ENCODE assay signal across 16 cellular contexts in the genomic region with DNA sequence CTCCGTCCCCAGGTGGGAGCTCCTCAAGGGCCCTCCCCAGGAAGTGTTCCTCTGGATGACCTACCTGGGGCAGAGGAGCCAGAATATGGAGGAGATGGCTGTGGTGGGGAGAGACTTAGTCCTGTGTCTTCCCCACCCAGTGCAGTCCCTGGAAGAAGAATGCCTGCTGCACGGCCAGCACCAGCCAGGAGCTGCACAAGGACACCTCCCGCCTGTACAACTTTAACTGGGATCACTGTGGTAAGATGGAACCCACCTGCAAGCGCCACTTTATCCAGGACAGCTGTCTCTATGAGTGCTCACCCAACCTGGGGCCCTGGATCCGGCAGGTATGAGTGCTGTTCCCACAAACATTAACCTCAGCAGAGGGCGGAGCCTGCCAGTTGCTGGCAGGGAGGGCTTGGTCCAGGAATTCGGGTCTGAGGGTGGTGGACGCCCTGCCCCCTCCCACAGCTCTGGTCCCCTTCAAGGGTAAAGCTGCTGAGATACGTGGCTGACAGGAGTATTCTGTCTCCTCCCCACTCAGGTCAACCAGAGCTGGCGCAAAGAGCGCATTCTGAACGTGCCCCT. TPM values are rescaled to one million over a fixed set of nuclear protein-coding genes. Genes with fewer than 3 reads are reported as not detected.
DNase-seq lines count a peak whose midpoint lies in the region; ATAC-seq and TF ChIP-seq lines count a peak whose summit lies in the region.
"Had no signal": no experiment of that assay in that cellular context is flagged by ENCODE, and none has a peak within 500 bp of the region (broad histone marks: within the 10 kb centered on the region; RNA-seq: fewer than 3 reads in every experiment).

No MANE protein-coding gene starts in this region.

- in situ Hi-C loops in KBM-7 (cut with MboI; ENCODE audit: low pct_unique_long_range_greater_than_20kb, low sequenced_read_pairs), result no loop called here

- no peak for ATAC-seq in GM21576 (IDR thresholded peaks at IDR 0.05; ENCODE audit: unreplicated experiment)

- H3K27ac ChIP-seq in RWPE1, result peak overlapping the region; percentile 83
- H3K27ac ChIP-seq: BLaER1 treated with 17β-estradiol and CSF1 and Interleukin-3, amounts not matched to agents 10 nM and 100 nM had no signal

- POLR2A ChIA-PET in RWPE1 (lab: Yijun Ruan, JAX; ENCODE audit: low non-redundant PET), result interaction anchor here (1.2 kb wide), 1 partner anchor 26 kb away, joined by 3 read pairs; the partner anchor contains the start of gene ANAPC15

- DNase-seq in RWPE1 (ENCODE audit: low spot score) (no peak), kidney tubule cell (ENCODE audit: low spot score) (peak; percentile 59), mesenteric fat pad (ENCODE audit: low spot score) (peak; percentile 76), amygdala (lab: John Stamatoyannopoulos, UW) (no peak), KBM-7 (no peak)
- DNase-seq: CD4-positive, CD25-positive, alpha-beta regulatory T cell; CD8-positive, alpha-beta memory T cell; COR-L47; GDM1; H9 had no signal

- no peak for TF ChIP-seq CTCF in RWPE1 (conservative IDR thresholded peaks at IDR 0.05; ENCODE audit: low read depth)

- CTCF ChIA-PET in RWPE1 (lab: Yijun Ruan, JAX), result no interaction called here

RNA-seq across cellular contexts. Expression of gene FOLR3, which starts 3.4 kb away (rescaled TPM):
- total RNA-seq in mesenteric fat pad, result 18.4 TPM
- total RNA-seq: A172; B cell; CD4-positive, CD25-positive, alpha-beta regulatory T cell; CD8-positive, alpha-beta memory T cell; Daoy; H1; H9 had no signal

RNA-seq across cellular contexts. Expression of gene ANAPC15, which starts 26.4 kb away (rescaled TPM):
- 29.1 TPM for total RNA-seq in mesenteric fat pad

RNA-seq across cellular contexts. Expression of gene TOMT, which starts 33.2 kb away (rescaled TPM):
- total RNA-seq in mesenteric fat pad, result not detected
- total RNA-seq: A172; B cell; CD4-positive, CD25-positive, alpha-beta regulatory T cell; CD8-positive, alpha-beta memory T cell; Daoy; H1; H9 had no signal

RNA-seq across cellular contexts. Expression of gene LAMTOR1, which starts 35.8 kb away (rescaled TPM):
- 117 TPM for total RNA-seq in mesenteric fat pad

RNA-seq across cellular contexts. Expression of gene FOLR1, which starts 53.0 kb away (rescaled TPM):
- total RNA-seq in mesenteric fat pad, result 0.32 TPM
- total RNA-seq: A172; B cell; CD4-positive, CD25-positive, alpha-beta regulatory T cell; CD8-positive, alpha-beta memory T cell; Daoy; H1 had no signal

Comparison
In these comparisons a context has a peak if more than half of its experiments do, and no peak if none do; other contexts are left out.
1. DNase-seq: peak in kidney tubule cell (single experiment) and mesenteric fat pad (single experiment); none in RWPE1 (single experiment), amygdala (0 of 56) and KBM-7 (single experiment).